Comparison of ENCODE assay signal across 10 cellular contexts in the genomic region with DNA sequence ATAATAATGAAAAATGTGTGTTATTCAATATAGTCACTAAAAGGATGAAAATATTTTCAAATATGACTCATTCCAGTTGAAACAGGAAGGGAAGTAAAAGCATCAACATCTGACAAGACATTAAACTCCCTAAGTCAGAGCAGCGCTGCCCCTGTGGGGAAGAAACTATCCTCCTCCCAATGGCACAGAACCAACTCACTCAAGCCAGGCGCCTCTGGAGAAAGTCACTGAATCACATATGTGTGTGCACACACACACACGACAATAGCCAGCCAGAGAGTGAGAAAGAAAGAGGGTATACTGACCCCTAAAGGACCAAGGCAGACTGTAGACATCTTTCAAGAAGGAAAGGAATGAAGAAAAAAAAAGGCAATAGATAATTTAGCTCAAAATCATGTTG.
DNase-seq lines count a peak whose midpoint lies in the region; ATAC-seq and TF ChIP-seq lines count a peak whose summit lies in the region.
"Had no signal": no experiment of that assay in that cellular context is flagged by ENCODE, and none has a peak within 500 bp of the region (broad histone marks: within the 10 kb centered on the region; RNA-seq: fewer than 3 reads in every experiment).

No MANE protein-coding gene starts in this region.

- ATAC-seq in GM23338: peak; percentile 75
- no peak for ATAC-seq in GM18868 (IDR thresholded peaks at IDR 0.05; ENCODE audit: unreplicated experiment)

- no peaks in the 10 kb centered on the region for H3F3A ChIP-seq in GM23338 (replicated peaks; ENCODE audit: low read depth)

- H3K4me1 Mint-ChIP-seq in GM23338: no peaks in the 10 kb centered on the region
- H3K4me1 Mint-ChIP-seq in mesothelial cell of epicardium: no peaks in the 10 kb centered on the region
- no peaks in the 10 kb centered on the region for H3K4me1 Mint-ChIP-seq in activated T-helper 1 cell treated with anti-CD3 and anti-CD28 coated beads, Interleukin-12 subunit alpha, Interleukin-12 subunit beta, Interleukin-2, Interleukin-4 antibody, amounts not matched to agents 30 ng/mL and 10 ng/mL and 1 ng/mL, durations not matched to agents 14 hours and 24 hours and 36 hours (ENCODE audit: low read depth)
- H3K4me1 Mint-ChIP-seq: memory B cell had no signal

- peak; percentile 51 to 53 for TF ChIP-seq CTCF in GM23338 (conservative IDR thresholded peaks at IDR 0.05; ENCODE audit: low read depth in 2 of 2)
- no peak for TF ChIP-seq CTCF in mesothelial cell of epicardium (IDR thresholded peaks at IDR 0.05; ENCODE audit: unreplicated experiment)

- no peaks in the 10 kb centered on the region for H3K79me2 ChIP-seq in GM23338 (replicated peaks; ENCODE audit: insufficient read depth)

- H3K9me2 ChIP-seq in GM23338 (ENCODE audit: insufficient read depth): 0 out of 2 replicates have a peak, but pooled peaks cover 3% of the 10 kb centered on the region

- H3K27ac Mint-ChIP-seq in GM23338: no peak overlapping the region
- no peak overlapping the region for H3K27ac Mint-ChIP-seq in mesothelial cell of epicardium
- H3K27ac Mint-ChIP-seq in activated T-helper 1 cell treated with anti-CD3 and anti-CD28 coated beads, Interleukin-12 subunit alpha, Interleukin-12 subunit beta, Interleukin-2, Interleukin-4 antibody, amounts not matched to agents 30 ng/mL and 10 ng/mL and 1 ng/mL, durations not matched to agents 14 hours and 24 hours and 36 hours: no peak overlapping the region
- H3K27ac Mint-ChIP-seq: memory B cell had no signal

- H3K9ac ChIP-seq in skeletal muscle satellite cell (ENCODE audit: low read depth, low read length): peak overlapping the region; percentile 57

- no peaks in the 10 kb centered on the region; the same call in 1 of the 2 replicates for H4K20me1 ChIP-seq in GM23338 (replicated peaks; ENCODE audit: insufficient read depth)

- H3K27ac ChIP-seq in GM23338 (ENCODE audit: low read depth): no peak overlapping the region
- H3K27ac ChIP-seq: WERI-Rb-1 had no signal

- H3K4me1 ChIP-seq in GM23338 (ENCODE audit: insufficient read depth) (no peaks in the 10 kb centered on the region), skeletal muscle satellite cell (ENCODE audit: control insufficient read depth, insufficient read depth, low read length) (peaks cover 23% of the 10 kb centered on the region)

- no peaks in the 10 kb centered on the region for H3K27me3 ChIP-seq in GM23338 (ENCODE audit: insufficient read depth)
- no peaks in the 10 kb centered on the region for H3K27me3 ChIP-seq in skeletal muscle satellite cell (ENCODE audit: control insufficient read depth, insufficient read depth, low read length)

- no peaks in the 10 kb centered on the region for H3K9me3 Mint-ChIP-seq in GM23338
- H3K9me3 Mint-ChIP-seq in mesothelial cell of epicardium: no peaks in the 10 kb centered on the region
- H3K9me3 Mint-ChIP-seq in activated T-helper 1 cell treated with anti-CD3 and anti-CD28 coated beads, Interleukin-12 subunit alpha, Interleukin-12 subunit beta, Interleukin-2, Interleukin-4 antibody, amounts not matched to agents 30 ng/mL and 10 ng/mL and 1 ng/mL, durations not matched to agents 14 hours and 24 hours and 36 hours: no peaks in the 10 kb centered on the region
- H3K9me3 Mint-ChIP-seq: memory B cell had no signal

- DNase-seq in GM23338 (ENCODE audit: low spot score): peak; percentile 52
- peak; percentile 80 for DNase-seq in SK-MEL-5 (ENCODE audit: low read depth, low spot score)
- DNase-seq in glomerular endothelial cell (ENCODE audit: extremely low read depth, low read depth, low spot score): peak; percentile 37
- DNase-seq in NCI-H2196 treated with DMSO at 0.1 percent for 48 hours (lab: John Stamatoyannopoulos, UW; ENCODE audit: unreplicated experiment): no peak
- DNase-seq in mesothelial cell of epicardium (ENCODE audit: low spot score in 2 of 2, unreplicated experiment in 2 of 2): no peak
- DNase-seq in activated T-helper 1 cell treated with anti-CD3 and anti-CD28 coated beads, Interleukin-12 subunit alpha, Interleukin-12 subunit beta, Interleukin-2, Interleukin-4 antibody, amounts not matched to agents 30 ng/mL and 10 ng/mL and 1 ng/mL, durations not matched to agents 14 hours and 24 hours and 36 hours (ENCODE audit: low spot score): no peak
- DNase-seq: WERI-Rb-1 had no signal

- intact Hi-C loops in activated T-helper 1 cell treated with anti-CD3 and anti-CD28 coated beads, Interleukin-12 subunit alpha, Interleukin-12 subunit beta, Interleukin-2, Interleukin-4 antibody, amounts not matched to agents 30 ng/mL and 10 ng/mL and 1 ng/mL, durations not matched to agents 14 hours and 24 hours and 36 hours (cut with micrococcal nuclease): loop anchor here (5.0 to 10.0 kb wide), 2 partner anchors 159 to 179 kb away; no protein-coding TSS in a partner anchor

- H3K4me3 Mint-ChIP-seq in GM23338 (no peak overlapping the region), mesothelial cell of epicardium (no peak overlapping the region)
- H3K4me3 Mint-ChIP-seq in activated T-helper 1 cell treated with anti-CD3 and anti-CD28 coated beads, Interleukin-12 subunit alpha, Interleukin-12 subunit beta, Interleukin-2, Interleukin-4 antibody, amounts not matched to agents 30 ng/mL and 10 ng/mL and 1 ng/mL, durations not matched to agents 14 hours and 24 hours and 36 hours: no peak overlapping the region
- H3K4me3 Mint-ChIP-seq: memory B cell had no signal

- H3K9me3 ChIP-seq in skeletal muscle satellite cell (replicated peaks; ENCODE audit: low read length): no peaks in the 10 kb centered on the region

- H3K27me3 Mint-ChIP-seq in GM23338 (ENCODE audit: insufficient read depth, low read depth, poor library complexity): no peaks in the 10 kb centered on the region
- H3K27me3 Mint-ChIP-seq in mesothelial cell of epicardium (ENCODE audit: low read depth): no peaks in the 10 kb centered on the region
- peaks cover 2% of the 10 kb centered on the region for H3K27me3 Mint-ChIP-seq in activated T-helper 1 cell treated with anti-CD3 and anti-CD28 coated beads, Interleukin-12 subunit alpha, Interleukin-12 subunit beta, Interleukin-2, Interleukin-4 antibody, amounts not matched to agents 30 ng/mL and 10 ng/mL and 1 ng/mL, durations not matched to agents 14 hours and 24 hours and 36 hours (ENCODE audit: insufficient read depth)
- H3K27me3 Mint-ChIP-seq: memory B cell had no signal

- no peak overlapping the region for H2AFZ ChIP-seq in GM23338

- in situ Hi-C loops in SK-MEL-5 (cut with HindIII; ENCODE audit: low pct_unique_long_range_greater_than_20kb, low sequenced_read_pairs): no loop called here

- H3K36me3 ChIP-seq in GM23338 (ENCODE audit: insufficient read depth) (no peaks in the 10 kb centered on the region), skeletal muscle satellite cell (ENCODE audit: insufficient read depth, low read length) (no peaks in the 10 kb centered on the region)
- H3K36me3 ChIP-seq: WERI-Rb-1 had no signal

- H3K4me3 ChIP-seq in GM23338 (no peak overlapping the region), skeletal muscle satellite cell (ENCODE audit: low read length) (no peak overlapping the region)

- H3K36me3 Mint-ChIP-seq in GM23338 (ENCODE audit: low read depth) (no peaks in the 10 kb centered on the region), mesothelial cell of epicardium (no peaks in the 10 kb centered on the region)
- no peaks in the 10 kb centered on the region for H3K36me3 Mint-ChIP-seq in activated T-helper 1 cell treated with anti-CD3 and anti-CD28 coated beads, Interleukin-12 subunit alpha, Interleukin-12 subunit beta, Interleukin-2, Interleukin-4 antibody, amounts not matched to agents 30 ng/mL and 10 ng/mL and 1 ng/mL, durations not matched to agents 14 hours and 24 hours and 36 hours (ENCODE audit: low read depth)
- H3K36me3 Mint-ChIP-seq: memory B cell had no signal

- no peak overlapping the region for H3K4me2 ChIP-seq in GM23338
- H3K4me2 ChIP-seq in skeletal muscle satellite cell (ENCODE audit: low read length): peak overlapping the region; percentile 48

TF ChIP-seq in GM23338, 12 proteins besides CTCF, POLR2A, EP300 and RAD21:
- TF ChIP-seq ZNF114 (CRISPR knock-in tag; IDR thresholded peaks at IDR 0.05) (no peak), CREB1 (CRISPR knock-in tag; IDR thresholded peaks at IDR 0.05; ENCODE audit: low read depth) (no peak), ZNF331 (CRISPR knock-in tag; IDR thresholded peaks at IDR 0.05; ENCODE audit: low read depth) (no peak), EZH2 (IDR thresholded peaks at IDR 0.05; ENCODE audit: low read depth, unreplicated experiment) (no peak)
TF ChIP-seq in GM23338: peak in this region for 0.

Comparison
In these comparisons a context has a peak if more than half of its experiments do, and no peak if none do; other contexts are left out.
1. DNase-seq: peak in GM23338 (single experiment), SK-MEL-5 (single experiment) and glomerular endothelial cell (single experiment); none in NCI-H2196 treated with DMSO at 0.1 percent for 48 hours (single experiment), mesothelial cell of epicardium (0 of 2) and activated T-helper 1 cell treated with anti-CD3 and anti-CD28 coated beads, Interleukin-12 subunit alpha, Interleukin-12 subunit beta, Interleukin-2, Interleukin-4 antibody, amounts not matched to agents 30 ng/mL and 10 ng/mL and 1 ng/mL, durations not matched to agents 14 hours and 24 hours and 36 hours (single experiment).